Comparison of ENCODE assay signal across 9 cellular contexts in genomic region chr1:58902830-58903229, GRCh38.
DNase-seq lines count a peak whose midpoint lies in the region; ATAC-seq, FAIRE-seq and TF ChIP-seq lines count a peak whose summit lies in the region.
"Had no signal": no experiment of that assay in that cellular context is flagged by ENCODE, and none has a peak within 500 bp of the region (broad histone marks: within the 10 kb centered on the region; RNA-seq: fewer than 3 reads in every experiment).

No MANE protein-coding gene starts in this region.

- no peaks in the 10 kb centered on the region for H3K79me2 ChIP-seq in Karpas-422 (ENCODE audit: low read length)

- no peaks in the 10 kb centered on the region for H3K27me3 ChIP-seq in Karpas-422 (ENCODE audit: low read length)

- CTCF ChIA-PET in A549 (lab: Yijun Ruan, JAX): interaction anchor here (0.6 to 0.9 kb wide), 3 partner anchors 117 to 236 kb away, joined by 3 to 6 read pairs (median 3); no protein-coding TSS in a partner anchor

- no peak for TF ChIP-seq EP300 in A549 (IDR thresholded peaks at IDR 0.05)

- H3K27ac ChIP-seq in A549: peak overlapping the region; percentile 86 to 98
- no peak overlapping the region for H3K27ac ChIP-seq in Karpas-422 (ENCODE audit: low read length)

- H3K4me2 ChIP-seq in A549: peak overlapping the region; percentile 88
- peak overlapping the region; percentile 59 for H3K4me2 ChIP-seq in Karpas-422 (ENCODE audit: low read depth, low read length, poor library complexity, severe bottlenecking)

- H3K9me3 Mint-ChIP-seq in chondrocyte (ENCODE audit: low read depth) (no peaks in the 10 kb centered on the region), natural killer cell (no peaks in the 10 kb centered on the region)

- peaks cover 34% of the 10 kb centered on the region for H3K4me1 ChIP-seq in A549
- H3K4me1 ChIP-seq in Karpas-422 (ENCODE audit: low read length): peaks cover 10% of the 10 kb centered on the region

- H3K27me3 Mint-ChIP-seq in chondrocyte (ENCODE audit: low read depth) (no peaks in the 10 kb centered on the region), natural killer cell (ENCODE audit: low read depth in 2 of 2) (no peaks in the 10 kb centered on the region)

- H3K4me3 ChIP-seq in A549 (peak overlapping the region; percentile 42), Karpas-422 (ENCODE audit: low read length) (no peak overlapping the region)

- no peaks in the 10 kb centered on the region for H4K20me1 ChIP-seq in Karpas-422 (ENCODE audit: insufficient read depth, low read depth, low read length)

- H3K4me3 Mint-ChIP-seq in chondrocyte (ENCODE audit: unreplicated experiment): peak overlapping the region; percentile 50
- peak overlapping the region; percentile 74 for H3K4me3 Mint-ChIP-seq in natural killer cell

- ATAC-seq in A549 (no peak), natural killer cell (no peak)

- TF ChIP-seq CTCF in A549 (IDR thresholded peaks at IDR 0.05): no peak
- TF ChIP-seq CTCF in chondrocyte (IDR thresholded peaks at IDR 0.05): no peak
- TF ChIP-seq CTCF in natural killer cell (IDR thresholded peaks at IDR 0.05): no peak

- no peaks in the 10 kb centered on the region for H3K36me3 ChIP-seq in Karpas-422 (ENCODE audit: insufficient read depth, low read length)

- no peak for TF ChIP-seq POLR2A in A549 (IDR thresholded peaks at IDR 0.05; ENCODE audit: low read length)

- H3K27ac Mint-ChIP-seq in chondrocyte (ENCODE audit: unreplicated experiment) (peak overlapping the region; percentile 79), natural killer cell (peak overlapping the region; percentile 79 to 91)

- FAIRE-seq in A549 (lab: Jason Lieb, UNC): no peak
- FAIRE-seq: urothelium cell line had no signal

- TF ChIP-seq RAD21 in A549 (conservative IDR thresholded peaks at IDR 0.05 in 1 of 2, IDR thresholded peaks at IDR 0.05 in 1 of 2): no peak

- H3K9ac ChIP-seq in Karpas-422 (ENCODE audit: low read length): no peak overlapping the region

- no peaks in the 10 kb centered on the region for H3K9me2 ChIP-seq in Karpas-422 (replicated peaks; ENCODE audit: insufficient read depth, low read length)

- no peaks in the 10 kb centered on the region for H3K9me3 ChIP-seq in A549
- no peaks in the 10 kb centered on the region for H3K9me3 ChIP-seq in Karpas-422 (ENCODE audit: low read length)

- no peak for DNase-seq in A549 (ENCODE audit: low read depth in 1 of 2, low spot score in 1 of 2)
- no peak for DNase-seq in Karpas-422
- no peak for DNase-seq in chondrocyte (ENCODE audit: low spot score)
- no peak for DNase-seq in natural killer cell
- no peak for DNase-seq in mesenteric fat pad (ENCODE audit: low spot score)
- no peak for DNase-seq in DMS153 (lab: John Stamatoyannopoulos, UW)
- no peak for DNase-seq in DMS153 treated with DMSO at 0.1 percent for 48 hours (lab: John Stamatoyannopoulos, UW; ENCODE audit: unreplicated experiment)
- no peak for DNase-seq in NCI-H146 (lab: John Stamatoyannopoulos, UW)

- no peaks in the 10 kb centered on the region for H3K36me3 Mint-ChIP-seq in chondrocyte (ENCODE audit: low read depth)
- no peaks in the 10 kb centered on the region for H3K36me3 Mint-ChIP-seq in natural killer cell

- peak overlapping the region; percentile 1; the same call in 1 of the 2 replicates for H2AFZ ChIP-seq in Karpas-422 (ENCODE audit: low read length)

- POLR2A ChIA-PET in A549 (lab: Yijun Ruan, JAX): interaction anchor here (0.7 to 1.3 kb wide), 9 partner anchors 19 to 240 kb away, joined by 3 to 7 read pairs (median 3); partner anchors contain the start of gene JUN

- peaks cover 36% of the 10 kb centered on the region for H3K4me1 Mint-ChIP-seq in chondrocyte (ENCODE audit: low read depth)
- H3K4me1 Mint-ChIP-seq in natural killer cell: peaks cover 9 to 20% of the 10 kb centered on the region in 2 donors

- 93% methylated on average over 2 of the region's 2 CpGs for whole genome bisulfite sequencing in A549 (ENCODE audit: missing lambda C conversion rate)

- intact Hi-C loops in natural killer cell (cut with micrococcal nuclease): loop anchor here (2.0 to 10.0 kb wide), 4 partner anchors 86 to 394 kb away; partner anchors contain the start of gene FGGY

TF ChIP-seq in A549, 52 proteins besides CTCF, POLR2A, EP300 and RAD21:
- no peak for TF ChIP-seq SREBF2 (IDR thresholded peaks at IDR 0.05)
- TF ChIP-seq ELK1 (IDR thresholded peaks at IDR 0.05; ENCODE audit: low read depth, low read length): no peak
- no peak for TF ChIP-seq RARB (CRISPR knock-in tag; IDR thresholded peaks at IDR 0.05)
- TF ChIP-seq MAX (IDR thresholded peaks at IDR 0.05): no peak
